In the genomic region with DNA sequence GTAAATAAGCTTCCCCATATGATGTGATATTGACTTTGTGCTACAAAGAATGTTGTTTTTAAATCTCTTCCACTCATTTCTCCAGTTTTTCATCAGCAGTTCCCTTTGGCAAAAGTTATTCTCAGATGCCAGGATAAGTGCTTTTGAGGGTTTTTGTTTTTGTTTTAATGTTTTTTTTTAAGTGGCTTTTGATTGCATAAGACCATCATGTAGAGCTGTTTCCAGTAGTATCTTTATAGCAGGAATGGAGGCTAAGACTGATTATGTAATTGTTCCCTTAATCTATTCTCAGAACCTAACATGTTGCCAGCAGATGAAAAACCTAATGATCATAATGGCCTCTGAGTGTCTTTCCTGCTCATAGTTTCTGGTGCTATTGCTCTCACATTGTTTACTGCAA, we compare ENCODE assay signal across 22 cellular contexts.
DNase-seq lines count a peak whose midpoint lies in the region; ATAC-seq and TF ChIP-seq lines count a peak whose summit lies in the region.
"Had no signal": no experiment of that assay in that cellular context is flagged by ENCODE, and none has a peak within 500 bp of the region (broad histone marks: within the 10 kb centered on the region; RNA-seq: fewer than 3 reads in every experiment).

No MANE protein-coding gene starts in this region.

- peaks cover 0 to 5% of the 10 kb centered on the region in 2 donors for H3K36me3 ChIP-seq in left lung
- H3K36me3 ChIP-seq: colonic mucosa, thoracic aorta had no signal

- intact Hi-C loops in left lung (cut with DNase I): no loop called here

- H3K9me3 ChIP-seq in left lung: no peaks in the 10 kb centered on the region
- H3K9me3 ChIP-seq: colonic mucosa, thoracic aorta had no signal

- DNase-seq in EH (ENCODE audit: low read depth) (peak; percentile 62), LHCN-M2 (ENCODE audit: low read depth) (peak; percentile 37), caudate nucleus (lab: John Stamatoyannopoulos, UW) (no peak), left lung (no peak), middle frontal gyrus (ENCODE audit: extremely low spot score, low spot score) (no peak), COR-L47 (lab: John Stamatoyannopoulos, UW) (no peak), NCI-H1930 (lab: John Stamatoyannopoulos, UW) (no peak)
- DNase-seq: activated CD4-positive, alpha-beta T cell treated with anti-CD3 and anti-CD28 coated beads for 1 hour; activated T-cell treated with anti-CD3 and anti-CD28 coated beads, Interleukin-2, amount 50 U/mL, for 48 hours; CD4-positive, alpha-beta memory T cell; colonic mucosa; DMS153; foreskin melanocyte; KG1; mesendoderm; NCI-H1105; NCI-H2081; NCI-H524 treated with DMSO at 0.1 percent for 48 hours had no signal

- H3K27me3 ChIP-seq in left lung: no peaks in the 10 kb centered on the region
- H3K27me3 ChIP-seq: colonic mucosa, hepatocyte had no signal

- TF ChIP-seq CTCF in left lung (IDR thresholded peaks at IDR 0.05): no peak

- peaks cover 0 to 8% of the 10 kb centered on the region in 2 donors for H3K4me1 ChIP-seq in left lung
- H3K4me1 ChIP-seq: colonic mucosa had no signal

- no peak overlapping the region for H3K4me3 ChIP-seq in left lung
- H3K4me3 ChIP-seq: colonic mucosa, hepatocyte, thoracic aorta had no signal

- ATAC-seq in left lung (peak; percentile 11), GM19395 (IDR thresholded peaks at IDR 0.05; ENCODE audit: unreplicated experiment) (no peak)
- ATAC-seq: stimulated activated effector memory CD8-positive, alpha-beta T cell treated with anti-CD3 and anti-CD28 coated beads, Interleukin-12 subunit alpha, Interleukin-12 subunit beta, amount 100 ng/mL, for 72 hours had no signal

- H3K27ac ChIP-seq in caudate nucleus (ENCODE audit: low read depth, low read length) (peak overlapping the region; percentile 93), left lung (no peak overlapping the region)
- H3K27ac ChIP-seq: colonic mucosa, hepatocyte, thoracic aorta had no signal

Comparison
In these comparisons a context has a peak if more than half of its experiments do, and no peak if none do; other contexts are left out.
1. DNase-seq: peak in EH (single experiment) and LHCN-M2 (single experiment); none in caudate nucleus (0 of 61), left lung (0 of 2), middle frontal gyrus (single experiment), COR-L47 (single experiment) and NCI-H1930 (0 of 2).